8 cellular contexts compared by ENCODE assay signal in genomic region chr6:76351275-76351674, GRCh38.
A peak's percentile ranks its signal among the peaks of the same experiment; 100 is the strongest.
DNase-seq lines count a peak whose midpoint lies in the region; ATAC-seq and TF ChIP-seq lines count a peak whose summit lies in the region.
"Had no signal": no experiment of that assay in that cellular context is flagged by ENCODE, and none has a peak within 500 bp of the region (broad histone marks: within the 10 kb centered on the region; RNA-seq: fewer than 3 reads in every experiment).

No MANE protein-coding gene starts in this region.

- ATAC-seq in naive thymus-derived CD4-positive, alpha-beta T cell = no peak

- H3K9me3 Mint-ChIP-seq in mesothelial cell of epicardium (no peaks in the 10 kb centered on the region), immature natural killer cell (peaks cover 6 to 28% (median 10%) of the 10 kb centered on the region in 6 donors)
- peaks cover 0 to 19% (median 4%) of the 10 kb centered on the region in 11 donors for H3K9me3 Mint-ChIP-seq in naive thymus-derived CD4-positive, alpha-beta T cell

- H3K9me3 ChIP-seq in naive thymus-derived CD4-positive, alpha-beta T cell (ENCODE audit: control insufficient read depth in 2 of 3, low read length in 3 of 3) = no peaks in the 10 kb centered on the region

- intact Hi-C loops in naive thymus-derived CD4-positive, alpha-beta T cell (cut with micrococcal nuclease) = no loop called here

- in situ Hi-C loops in KBM-7 (cut with MboI; ENCODE audit: low pct_unique_long_range_greater_than_20kb, low sequenced_read_pairs) = no loop called here

- POLR2A ChIA-PET in naive thymus-derived CD4-positive, alpha-beta T cell (lab: Charles Lee) = no interaction called here

- no peak overlapping the region for H3K4me3 ChIP-seq in naive thymus-derived CD4-positive, alpha-beta T cell (ENCODE audit: low read length)

- no peaks in the 10 kb centered on the region for H3K4me1 Mint-ChIP-seq in mesothelial cell of epicardium
- no peaks in the 10 kb centered on the region for H3K4me1 Mint-ChIP-seq in immature natural killer cell
- no peaks in the 10 kb centered on the region for H3K4me1 Mint-ChIP-seq in naive thymus-derived CD4-positive, alpha-beta T cell

- H3K27ac ChIP-seq in naive thymus-derived CD4-positive, alpha-beta T cell (ENCODE audit: low read depth, low read length) = no peak overlapping the region

- H3K36me3 Mint-ChIP-seq in mesothelial cell of epicardium (no peaks in the 10 kb centered on the region), immature natural killer cell (no peaks in the 10 kb centered on the region)
- no peaks in the 10 kb centered on the region for H3K36me3 Mint-ChIP-seq in naive thymus-derived CD4-positive, alpha-beta T cell

- peak; percentile 16 for TF ChIP-seq CTCF in mesothelial cell of epicardium (IDR thresholded peaks at IDR 0.05; ENCODE audit: unreplicated experiment)

- H3K4me1 ChIP-seq in naive thymus-derived CD4-positive, alpha-beta T cell (ENCODE audit: control insufficient read depth in 2 of 2, insufficient read depth in 2 of 2, low read length in 2 of 2) = no peaks in the 10 kb centered on the region

- CTCF ChIA-PET in naive thymus-derived CD4-positive, alpha-beta T cell (lab: Charles Lee) = no interaction called here

- no peaks in the 10 kb centered on the region for H3K27me3 ChIP-seq in naive thymus-derived CD4-positive, alpha-beta T cell (ENCODE audit: control insufficient read depth in 2 of 2, insufficient read depth in 2 of 2, low read length in 2 of 2)

- H3K27me3 Mint-ChIP-seq in mesothelial cell of epicardium (ENCODE audit: low read depth) (no peaks in the 10 kb centered on the region), immature natural killer cell (ENCODE audit: low read depth in 3 of 3) (no peaks in the 10 kb centered on the region)
- no peaks in the 10 kb centered on the region for H3K27me3 Mint-ChIP-seq in naive thymus-derived CD4-positive, alpha-beta T cell

- peak; percentile 8 for DNase-seq in ELR (ENCODE audit: low read depth)
- DNase-seq in KBM-7 = peak; percentile 5
- peak; percentile 8 for DNase-seq in SW480 (ENCODE audit: low spot score)
- no peak for DNase-seq in mesothelial cell of epicardium (ENCODE audit: low spot score in 2 of 2, unreplicated experiment in 2 of 2)
- no peak for DNase-seq in immature natural killer cell
- no peak for DNase-seq in naive thymus-derived CD4-positive, alpha-beta T cell
- no peak for DNase-seq in SK-N-DZ (ENCODE audit: low spot score)
- DNase-seq: activated naive CD4-positive, alpha-beta T cell had no signal

- no peak overlapping the region for H3K4me3 Mint-ChIP-seq in mesothelial cell of epicardium
- no peak overlapping the region for H3K4me3 Mint-ChIP-seq in immature natural killer cell
- H3K4me3 Mint-ChIP-seq in naive thymus-derived CD4-positive, alpha-beta T cell = no peak overlapping the region

- H3K27ac Mint-ChIP-seq in mesothelial cell of epicardium = no peak overlapping the region
- H3K27ac Mint-ChIP-seq in immature natural killer cell = no peak overlapping the region
- no peak overlapping the region for H3K27ac Mint-ChIP-seq in naive thymus-derived CD4-positive, alpha-beta T cell

- H3K36me3 ChIP-seq in naive thymus-derived CD4-positive, alpha-beta T cell (ENCODE audit: control insufficient read depth in 2 of 3, insufficient read depth in 3 of 3, low read length in 3 of 3) = no peaks in the 10 kb centered on the region

Comparison
In these comparisons a context has a peak if more than half of its experiments do, and no peak if none do; other contexts are left out.
1. DNase-seq: peak in ELR (single experiment), KBM-7 (single experiment) and SW480 (single experiment); none in mesothelial cell of epicardium (0 of 2), immature natural killer cell (0 of 3), naive thymus-derived CD4-positive, alpha-beta T cell (0 of 9) and SK-N-DZ (single experiment).